ENCODE assay signal across 16 cellular contexts in genomic region chr16:66367968-66368891, GRCh38. TPM values are rescaled to one million over a fixed set of nuclear protein-coding genes. Genes with fewer than 3 reads are reported as not detected.
A peak's percentile ranks its signal among the peaks of the same experiment; 100 is the strongest.
DNase-seq lines count a peak whose midpoint lies in the region; FAIRE-seq and TF ChIP-seq lines count a peak whose summit lies in the region.
"Had no signal": no experiment of that assay in that cellular context is flagged by ENCODE, and none has a peak within 500 bp of the region (broad histone marks: within the 10 kb centered on the region; RNA-seq: fewer than 3 reads in every experiment).

No MANE protein-coding gene starts in this region.

- H3K36me3 ChIP-seq in HUES64 (ENCODE audit: insufficient read depth, low read length) (no peaks in the 10 kb centered on the region), kidney (ENCODE audit: control insufficient read depth in 1 of 2, insufficient read depth in 2 of 2, low read length in 2 of 2) (no peaks in the 10 kb centered on the region), spleen (no peaks in the 10 kb centered on the region), BE2C (no peaks in the 10 kb centered on the region)

- H3K4me3 Mint-ChIP-seq in dendritic cell treated with granulocyte-macrophage colony-stimulating factor and Interleukin-4, amounts not matched to agents 40 ng/mL and 50 ng/mL, for 4 days: no peak overlapping the region
- H3K4me3 Mint-ChIP-seq: activated naive CD8-positive, alpha-beta T cell treated with anti-CD3 and anti-CD28 coated beads for 36 hours had no signal

- H3K9me3 Mint-ChIP-seq in dendritic cell treated with granulocyte-macrophage colony-stimulating factor and Interleukin-4, amounts not matched to agents 40 ng/mL and 50 ng/mL, for 4 days: no peaks in the 10 kb centered on the region
- H3K9me3 Mint-ChIP-seq: activated naive CD8-positive, alpha-beta T cell treated with anti-CD3 and anti-CD28 coated beads for 36 hours had no signal

- H3K4me1 Mint-ChIP-seq in dendritic cell treated with granulocyte-macrophage colony-stimulating factor and Interleukin-4, amounts not matched to agents 40 ng/mL and 50 ng/mL, for 4 days (ENCODE audit: low read depth): peaks cover 81% of the 10 kb centered on the region

- no peak for TF ChIP-seq POLR2A in spleen (IDR thresholded peaks at IDR 0.05)

- no peak for FAIRE-seq in kidney (lab: Jason Lieb, UNC)

- TF ChIP-seq CTCF in kidney (IDR thresholded peaks at IDR 0.05; ENCODE audit: borderline replicate concordance, extremely low read depth, insufficient read depth): no peak
- TF ChIP-seq CTCF in spleen (IDR thresholded peaks at IDR 0.05 in 8 of 11, conservative IDR thresholded peaks at IDR 0.05 in 3 of 11): no peak
- TF ChIP-seq CTCF in BE2C (IDR thresholded peaks at IDR 0.05; ENCODE audit: low read depth, low read length): no peak

- peak overlapping the region; percentile 13; the same call in 1 of the 2 replicates for H3K27ac ChIP-seq in HUES64 (ENCODE audit: low read depth, low read length)
- peak overlapping the region in 1 of 2 donors; percentile 82 for H3K27ac ChIP-seq in kidney (ENCODE audit: low read depth in 2 of 2, low read length in 2 of 2)
- peak overlapping the region in 7 of 8 donors; percentile 5 to 78 (median 63) for H3K27ac ChIP-seq in spleen
- no peak overlapping the region for H3K27ac ChIP-seq in caudate nucleus (ENCODE audit: low read depth, low read length)
- H3K27ac ChIP-seq: GM23248 had no signal

- no peak for DNase-seq in kidney
- no peak for DNase-seq in spleen
- DNase-seq in SHP77 (lab: John Stamatoyannopoulos, UW): no peak
- no peak for DNase-seq in caudate nucleus (lab: John Stamatoyannopoulos, UW)
- DNase-seq in BE2C: no peak
- no peak for DNase-seq in ureter (ENCODE audit: low spot score)
- DNase-seq: activated naive CD8-positive, alpha-beta T cell treated with anti-CD3 and anti-CD28 coated beads for 36 hours; NCI-H1105; NCI-H524 treated with DMSO at 0.1 percent for 48 hours; stimulated activated CD8-positive, alpha-beta memory T cell treated with anti-CD3 and anti-CD28 coated beads, Interleukin-4, amount 100 ng/mL, for 48 hours; T-helper 9 cell had no signal

- no peaks in the 10 kb centered on the region for H3K9me3 ChIP-seq in HUES64 (ENCODE audit: insufficient read depth, low read depth, low read length)
- no peaks in the 10 kb centered on the region for H3K9me3 ChIP-seq in kidney (ENCODE audit: control insufficient read depth in 1 of 2, low read length in 2 of 2)
- H3K9me3 ChIP-seq in spleen: no peaks in the 10 kb centered on the region
- no peaks in the 10 kb centered on the region for H3K9me3 ChIP-seq in BE2C

- WGBS in HUES64: 62% methylated on average over 11 of the region's 11 CpGs
- WGBS in spleen, 5 donors: 55 to 74% (median 58%) methylated on average over 10 to 11 of the region's 11 CpGs

- H3K4me3 ChIP-seq in HUES64 (ENCODE audit: low read length): no peak overlapping the region
- H3K4me3 ChIP-seq in kidney (ENCODE audit: low read length in 2 of 2): peak overlapping the region; percentile 33 to 47
- peak overlapping the region in 7 of 8 donors; percentile 23 to 66 (median 33) for H3K4me3 ChIP-seq in spleen
- H3K4me3 ChIP-seq in BE2C (ENCODE audit: low read depth, low read length): no peak overlapping the region
- H3K4me3 ChIP-seq: GM23248 had no signal

- peak overlapping the region; percentile 55 for H3K27ac Mint-ChIP-seq in dendritic cell treated with granulocyte-macrophage colony-stimulating factor and Interleukin-4, amounts not matched to agents 40 ng/mL and 50 ng/mL, for 4 days
- H3K27ac Mint-ChIP-seq: activated naive CD8-positive, alpha-beta T cell treated with anti-CD3 and anti-CD28 coated beads for 36 hours had no signal

- H3K27me3 Mint-ChIP-seq in dendritic cell treated with granulocyte-macrophage colony-stimulating factor and Interleukin-4, amounts not matched to agents 40 ng/mL and 50 ng/mL, for 4 days: peaks cover 22% of the 10 kb centered on the region

- intact Hi-C loops in dendritic cell treated with granulocyte-macrophage colony-stimulating factor and Interleukin-4, amounts not matched to agents 40 ng/mL and 50 ng/mL, for 4 days (cut with micrococcal nuclease): no loop called here
- intact Hi-C loops in kidney (cut with DNase I): no loop called here
- intact Hi-C loops in spleen (cut with DNase I; ENCODE audit: low total_unique reads): no loop called here

- H3K9ac ChIP-seq in HUES64 (ENCODE audit: low read depth, low read length) (no peak overlapping the region), kidney (ENCODE audit: low read length in 2 of 2) (peak overlapping the region in 1 of 2 donors; percentile 67)
- H3K9ac ChIP-seq: GM23248 had no signal

- H3K27me3 ChIP-seq in HUES64 (ENCODE audit: insufficient read depth, low read length) (no peaks in the 10 kb centered on the region), spleen (replicated peaks in 1 of 7) (peaks cover 0 to 32% (median 0%) of the 10 kb centered on the region in 7 donors), BE2C (no peaks in the 10 kb centered on the region)

- H3K36me3 Mint-ChIP-seq in dendritic cell treated with granulocyte-macrophage colony-stimulating factor and Interleukin-4, amounts not matched to agents 40 ng/mL and 50 ng/mL, for 4 days (ENCODE audit: low read depth): no peaks in the 10 kb centered on the region
- H3K36me3 Mint-ChIP-seq: activated naive CD8-positive, alpha-beta T cell treated with anti-CD3 and anti-CD28 coated beads for 36 hours had no signal

- H3K4me1 ChIP-seq in HUES64 (ENCODE audit: insufficient read depth, low read length) (peaks cover 19% of the 10 kb centered on the region; the same call in 1 of the 2 replicates), kidney (ENCODE audit: control insufficient read depth in 1 of 2, insufficient read depth in 1 of 2, low read depth in 1 of 2, low read length in 2 of 2) (peaks cover 0 to 5% of the 10 kb centered on the region in 2 donors), spleen (peaks cover 0 to 79% (median 62%) of the 10 kb centered on the region in 6 donors), BE2C (no peaks in the 10 kb centered on the region)

RNA-seq across cellular contexts. Expression of gene CDH5, which starts 1.7 kb away (rescaled TPM):
- 0.55 TPM for polyA plus RNA-seq in HUES64 (2013, experiment 1 of 2)
- polyA plus RNA-seq in HUES64 (2013, experiment 2 of 2): 0.70 TPM
- total RNA-seq in kidney: 41.3 TPM
- polyA plus RNA-seq in kidney (ENCODE audit: insufficient read depth, low read depth, low replicate concordance): 13.9 TPM
- total RNA-seq in spleen: 10 to 100 TPM; 33.2 to 62.7 (median 46.6) TPM
- 10 to 100 TPM in 1 of 3 donors, 1 to 10 TPM in 2; 6.7 to 12.6 (median 8.9) TPM for polyA plus RNA-seq in spleen
- polyA plus RNA-seq in BE2C (2012; ENCODE audit: insufficient read depth, insufficient read length, low read depth): 1.7 TPM
- 25.8 TPM for total RNA-seq in ureter
- total RNA-seq: activated naive CD8-positive, alpha-beta T cell treated with anti-CD3 and anti-CD28 coated beads for 36 hours; GM23248; osteocyte had no signal
- polyA plus RNA-seq: BJ, GM23248 had no signal

RNA-seq across cellular contexts. Expression of gene BEAN1, which starts 58.9 kb away (rescaled TPM):
- polyA plus RNA-seq in HUES64 (2013, experiment 1 of 2): 0.10 TPM
- not detected for polyA plus RNA-seq in HUES64 (2013, experiment 2 of 2)
- total RNA-seq in kidney: 2.4 TPM
- polyA plus RNA-seq in kidney (ENCODE audit: insufficient read depth, low read depth, low replicate concordance): 0.47 TPM
- under 1 TPM in 4 of 7 donors, not detected in 3; 0.21 to 0.68 (median 0.45) TPM for total RNA-seq in spleen
- polyA plus RNA-seq in spleen: under 1 TPM; 0.30 to 0.42 (median 0.30) TPM
- polyA plus RNA-seq in BE2C (2012; ENCODE audit: insufficient read depth, insufficient read length, low read depth): not detected
- total RNA-seq in ureter: 1.6 TPM
- total RNA-seq: activated naive CD8-positive, alpha-beta T cell treated with anti-CD3 and anti-CD28 coated beads for 36 hours had no signal
- polyA plus RNA-seq: BJ had no signal

Comparison
In these comparisons a context has a peak if more than half of its experiments do, and no peak if none do; other contexts are left out.
1. H3K4me3 ChIP-seq: peak in kidney (2 of 2) and spleen (7 of 8); none in HUES64 (single experiment) and BE2C (single experiment).